Comparison of ENCODE assay signal across 24 cellular contexts in the genomic region with DNA sequence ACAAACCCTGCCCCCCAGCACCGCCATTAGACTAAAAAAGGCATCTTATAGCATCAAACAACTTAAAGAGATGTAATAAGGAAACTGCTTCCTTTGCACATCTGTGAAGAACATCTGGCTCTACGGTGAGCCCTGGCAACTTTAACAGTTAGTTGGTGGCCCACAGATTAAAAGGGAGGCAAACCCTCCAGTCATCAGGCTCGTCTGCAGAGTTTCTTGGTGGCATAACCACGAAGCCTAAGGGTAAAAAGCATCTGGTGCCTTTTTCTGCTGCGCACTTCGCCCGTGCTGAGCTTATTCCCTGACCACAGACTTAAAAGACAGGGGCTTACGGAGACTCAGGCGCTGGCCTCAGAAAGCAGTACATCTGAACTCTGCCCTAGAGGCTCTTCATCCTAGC. TPM values are rescaled to one million over a fixed set of nuclear protein-coding genes. Genes with fewer than 3 reads are reported as not detected.
A peak's percentile ranks its signal among the peaks of the same experiment; 100 is the strongest.
DNase-seq lines count a peak whose midpoint lies in the region; ATAC-seq and TF ChIP-seq lines count a peak whose summit lies in the region.
"Had no signal": no experiment of that assay in that cellular context is flagged by ENCODE, and none has a peak within 500 bp of the region (broad histone marks: within the 10 kb centered on the region; RNA-seq: fewer than 3 reads in every experiment).

No MANE protein-coding gene starts in this region.

- H3K27ac ChIP-seq in GM23338 (ENCODE audit: low read depth): no peak overlapping the region
- H3K27ac ChIP-seq in smooth muscle cell (ENCODE audit: low read depth): peak overlapping the region; percentile 23
- H3K27ac ChIP-seq: HL-60, RWPE1 had no signal

- H3K27me3 ChIP-seq in GM23338 (ENCODE audit: insufficient read depth): no peaks in the 10 kb centered on the region
- H3K27me3 ChIP-seq in smooth muscle cell (ENCODE audit: low read depth): no peaks in the 10 kb centered on the region

- H3K4me1 Mint-ChIP-seq in activated naive CD8-positive, alpha-beta T cell (ENCODE audit: low read depth): peaks cover 34% of the 10 kb centered on the region
- H3K4me1 Mint-ChIP-seq in activated naive CD8-positive, alpha-beta T cell treated with anti-CD3 and anti-CD28 coated beads for 36 hours: peaks cover 20% of the 10 kb centered on the region
- peaks cover 21% of the 10 kb centered on the region for H3K4me1 Mint-ChIP-seq in GM23338
- H3K4me1 Mint-ChIP-seq in activated CD8-positive, alpha-beta T cell treated with anti-CD3 and anti-CD28 coated beads for 36 hours (ENCODE audit: low read depth): peaks cover 21% of the 10 kb centered on the region
- H3K4me1 Mint-ChIP-seq in activated T-cell treated with anti-CD3 and anti-CD28 coated beads, Interleukin-2, amount 50 U/mL, for 24 hours (ENCODE audit: low read depth): peaks cover 37% of the 10 kb centered on the region

- ATAC-seq in GM23338: no peak
- no peak for ATAC-seq in activated CD8-positive, alpha-beta T cell treated with anti-CD3 and anti-CD28 coated beads for 36 hours

- TF ChIP-seq CTCF in GM23338 (conservative IDR thresholded peaks at IDR 0.05; ENCODE audit: low read depth in 2 of 2) (no peak), smooth muscle cell (IDR thresholded peaks at IDR 0.05; ENCODE audit: borderline replicate concordance, insufficient read depth, poor library complexity, severe bottlenecking) (no peak)
- TF ChIP-seq CTCF in activated CD8-positive, alpha-beta T cell treated with anti-CD3 and anti-CD28 coated beads for 36 hours (IDR thresholded peaks at IDR 0.05): no peak

- H3K79me2 ChIP-seq in GM23338 (replicated peaks; ENCODE audit: insufficient read depth) (no peaks in the 10 kb centered on the region), smooth muscle cell (ENCODE audit: low read depth) (no peaks in the 10 kb centered on the region)

- H3K4me2 ChIP-seq in GM23338 (peak overlapping the region; percentile 61; the same call in 1 of the 2 replicates), smooth muscle cell (no peak overlapping the region)
- H3K4me2 ChIP-seq: SK-N-SH had no signal

- H4K20me1 ChIP-seq in GM23338 (replicated peaks; ENCODE audit: insufficient read depth): no peaks in the 10 kb centered on the region
- no peaks in the 10 kb centered on the region for H4K20me1 ChIP-seq in smooth muscle cell (ENCODE audit: low read depth)

- H3K4me3 ChIP-seq in GM23338: no peak overlapping the region
- no peak overlapping the region for H3K4me3 ChIP-seq in smooth muscle cell

- H3K36me3 ChIP-seq in GM23338 (ENCODE audit: insufficient read depth): no peaks in the 10 kb centered on the region
- H3K36me3 ChIP-seq in smooth muscle cell (ENCODE audit: low read depth): no peaks in the 10 kb centered on the region

- no peaks in the 10 kb centered on the region for H3K9me3 Mint-ChIP-seq in activated naive CD8-positive, alpha-beta T cell (ENCODE audit: low read depth)
- no peaks in the 10 kb centered on the region for H3K9me3 Mint-ChIP-seq in activated naive CD8-positive, alpha-beta T cell treated with anti-CD3 and anti-CD28 coated beads for 36 hours
- H3K9me3 Mint-ChIP-seq in GM23338: no peaks in the 10 kb centered on the region
- no peaks in the 10 kb centered on the region for H3K9me3 Mint-ChIP-seq in activated CD8-positive, alpha-beta T cell treated with anti-CD3 and anti-CD28 coated beads for 36 hours
- no peaks in the 10 kb centered on the region for H3K9me3 Mint-ChIP-seq in activated T-cell treated with anti-CD3 and anti-CD28 coated beads, Interleukin-2, amount 50 U/mL, for 24 hours
- H3K9me3 Mint-ChIP-seq: CD8-positive, alpha-beta memory T cell; H9; HFFc6 had no signal

- no peak for DNase-seq in activated naive CD8-positive, alpha-beta T cell treated with anti-CD3 and anti-CD28 coated beads for 36 hours
- no peak for DNase-seq in GM23338 (ENCODE audit: low spot score)
- DNase-seq in activated CD8-positive, alpha-beta T cell treated with anti-CD3 and anti-CD28 coated beads for 36 hours: peak; percentile 12
- DNase-seq in smooth muscle cell (lab: John Stamatoyannopoulos, UW; ENCODE audit: unreplicated experiment): no peak
- no peak for DNase-seq in NOMO-1 treated with DMSO at 0.1 percent for 48 hours (lab: John Stamatoyannopoulos, UW; ENCODE audit: unreplicated experiment)
- DNase-seq in activated T-cell treated with anti-CD3 and anti-CD28 coated beads, Interleukin-2, amount 50 U/mL, for 24 hours: no peak
- DNase-seq in KBM-7: no peak
- DNase-seq: Calu3, DMS153, H9, HFFc6, NCI-H1417 treated with DMSO at 0.1 percent for 48 hours, NCI-H187, NCI-H446, NCI-H526, PC-3, SHP77 treated with DMSO at 0.1 percent for 48 hours, SK-N-SH had no signal

- peak overlapping the region; percentile 63 for H3K4me3 Mint-ChIP-seq in activated naive CD8-positive, alpha-beta T cell
- H3K4me3 Mint-ChIP-seq in activated naive CD8-positive, alpha-beta T cell treated with anti-CD3 and anti-CD28 coated beads for 36 hours: no peak overlapping the region
- no peak overlapping the region for H3K4me3 Mint-ChIP-seq in GM23338
- no peak overlapping the region for H3K4me3 Mint-ChIP-seq in activated CD8-positive, alpha-beta T cell treated with anti-CD3 and anti-CD28 coated beads for 36 hours
- no peak overlapping the region for H3K4me3 Mint-ChIP-seq in activated T-cell treated with anti-CD3 and anti-CD28 coated beads, Interleukin-2, amount 50 U/mL, for 24 hours
- H3K4me3 Mint-ChIP-seq: H9, HFFc6 had no signal

- in situ Hi-C loops in KBM-7 (cut with MboI; ENCODE audit: low pct_unique_long_range_greater_than_20kb, low sequenced_read_pairs): no loop called here

- POLR2A ChIA-PET in activated CD8-positive, alpha-beta T cell treated with anti-CD3 and anti-CD28 coated beads for 36 hours (lab: Charles Lee): interaction anchor here (1.0 kb wide), 1 partner anchor 277 kb away, joined by 3 read pairs; no protein-coding TSS in a partner anchor

- peaks cover 14% of the 10 kb centered on the region for H3K27me3 Mint-ChIP-seq in activated naive CD8-positive, alpha-beta T cell
- peaks cover 30% of the 10 kb centered on the region for H3K27me3 Mint-ChIP-seq in activated naive CD8-positive, alpha-beta T cell treated with anti-CD3 and anti-CD28 coated beads for 36 hours
- H3K27me3 Mint-ChIP-seq in GM23338 (ENCODE audit: insufficient read depth, low read depth, poor library complexity): peaks cover 10% of the 10 kb centered on the region
- H3K27me3 Mint-ChIP-seq in activated CD8-positive, alpha-beta T cell treated with anti-CD3 and anti-CD28 coated beads for 36 hours: peaks cover 24% of the 10 kb centered on the region
- H3K27me3 Mint-ChIP-seq in activated T-cell treated with anti-CD3 and anti-CD28 coated beads, Interleukin-2, amount 50 U/mL, for 24 hours: no peaks in the 10 kb centered on the region

- H2AFZ ChIP-seq in GM23338 (peak overlapping the region; percentile 2), smooth muscle cell (ENCODE audit: low read depth) (no peak overlapping the region)

- H3K27ac Mint-ChIP-seq in activated naive CD8-positive, alpha-beta T cell: no peak overlapping the region
- no peak overlapping the region for H3K27ac Mint-ChIP-seq in activated naive CD8-positive, alpha-beta T cell treated with anti-CD3 and anti-CD28 coated beads for 36 hours
- H3K27ac Mint-ChIP-seq in GM23338: no peak overlapping the region
- H3K27ac Mint-ChIP-seq in activated CD8-positive, alpha-beta T cell treated with anti-CD3 and anti-CD28 coated beads for 36 hours: no peak overlapping the region
- no peak overlapping the region for H3K27ac Mint-ChIP-seq in activated T-cell treated with anti-CD3 and anti-CD28 coated beads, Interleukin-2, amount 50 U/mL, for 24 hours
- H3K27ac Mint-ChIP-seq: CD8-positive, alpha-beta memory T cell; HFFc6 had no signal

- H3K4me1 ChIP-seq in GM23338 (ENCODE audit: insufficient read depth): peaks cover 18% of the 10 kb centered on the region
- no peaks in the 10 kb centered on the region for H3K4me1 ChIP-seq in smooth muscle cell (ENCODE audit: low read depth)

- no peaks in the 10 kb centered on the region for H3K9me3 ChIP-seq in smooth muscle cell (replicated peaks; ENCODE audit: low read depth)
- H3K9me3 ChIP-seq: SK-N-SH had no signal

- H3F3A ChIP-seq in GM23338 (replicated peaks; ENCODE audit: low read depth) (no peaks in the 10 kb centered on the region), smooth muscle cell (ENCODE audit: low read depth) (peaks cover 5% of the 10 kb centered on the region)

- no peaks in the 10 kb centered on the region for H3K36me3 Mint-ChIP-seq in activated naive CD8-positive, alpha-beta T cell
- H3K36me3 Mint-ChIP-seq in activated naive CD8-positive, alpha-beta T cell treated with anti-CD3 and anti-CD28 coated beads for 36 hours: no peaks in the 10 kb centered on the region
- H3K36me3 Mint-ChIP-seq in GM23338 (ENCODE audit: low read depth): no peaks in the 10 kb centered on the region
- no peaks in the 10 kb centered on the region for H3K36me3 Mint-ChIP-seq in activated CD8-positive, alpha-beta T cell treated with anti-CD3 and anti-CD28 coated beads for 36 hours (ENCODE audit: low read depth)
- H3K36me3 Mint-ChIP-seq in activated T-cell treated with anti-CD3 and anti-CD28 coated beads, Interleukin-2, amount 50 U/mL, for 24 hours (ENCODE audit: low read depth): no peaks in the 10 kb centered on the region
- H3K36me3 Mint-ChIP-seq: CD8-positive, alpha-beta memory T cell had no signal

- intact Hi-C loops in activated CD8-positive, alpha-beta T cell treated with anti-CD3 and anti-CD28 coated beads for 36 hours (cut with micrococcal nuclease): no loop called here

- 50% methylated on average over 9 of the region's 9 CpGs for WGBS in smooth muscle cell (ENCODE audit: low lambda C conversion rate)

- H3K9me2 ChIP-seq in GM23338 (ENCODE audit: insufficient read depth): peaks cover 8% of the 10 kb centered on the region
- H3K9me2 ChIP-seq: SK-N-SH had no signal

- no peak overlapping the region for H3K9ac ChIP-seq in smooth muscle cell (ENCODE audit: low read depth)
- H3K9ac ChIP-seq: SK-N-SH had no signal

- CTCF ChIA-PET in activated CD8-positive, alpha-beta T cell treated with anti-CD3 and anti-CD28 coated beads for 36 hours (lab: Charles Lee): no interaction called here

RNA-seq across cellular contexts. Expression of gene DACT1, which starts 38.6 kb away (rescaled TPM):
- 1 to 10 TPM; 1.0 to 1.2 TPM for total RNA-seq in activated naive CD8-positive, alpha-beta T cell treated with anti-CD3 and anti-CD28 coated beads for 36 hours
- total RNA-seq in GM23338 (2014; rRNA removed; shearing (Covaris generic)): 23.6 and 26.6 TPM in 2 replicates
- polyA plus RNA-seq in GM23338 (2016; fragmentation: Nextera tagmentation; extraction: Ambion mirVana) (5.1 and 5.7 TPM in 2 replicates), smooth muscle cell (75.7 and 92.4 TPM in 2 replicates)
- total RNA-seq in activated CD8-positive, alpha-beta T cell treated with anti-CD3 and anti-CD28 coated beads for 36 hours: 1 to 10 TPM; 1.4 to 2.0 TPM
- total RNA-seq in smooth muscle cell: 91.4 and 107 TPM in 2 replicates
- total RNA-seq: Calu3, HT-29, MCF 10A had no signal
